7 cellular contexts compared by ENCODE assay signal in the genomic region with DNA sequence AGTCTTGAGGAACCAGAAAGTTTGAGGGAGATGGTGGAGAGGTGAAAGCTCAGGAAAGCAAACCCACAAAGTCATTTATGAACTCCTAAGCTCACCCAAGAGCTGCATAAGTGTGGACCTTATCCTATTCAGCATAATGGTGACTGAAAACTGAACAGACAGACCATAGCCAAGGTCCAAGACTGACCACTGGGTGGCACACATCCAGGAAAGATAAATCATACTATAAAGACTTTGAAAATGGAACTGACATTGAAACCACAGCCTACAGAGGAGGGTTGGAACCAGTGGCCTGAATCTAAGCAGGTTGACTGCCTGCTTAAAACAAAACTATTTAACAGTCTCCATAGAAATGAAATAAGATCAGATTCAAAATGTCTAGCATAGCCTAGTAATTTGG.
DNase-seq lines count a peak whose midpoint lies in the region; ATAC-seq and TF ChIP-seq lines count a peak whose summit lies in the region.

No MANE protein-coding gene starts in this region.

- intact Hi-C loops in psoas muscle (cut with DNase I) = no loop called here

- no peak overlapping the region for H3K4me3 Mint-ChIP-seq in immature natural killer cell

- H3K27me3 ChIP-seq in psoas muscle (ENCODE audit: insufficient read depth in 3 of 3, low read length in 2 of 3) = no peaks in the 10 kb centered on the region

- H3K27ac Mint-ChIP-seq in immature natural killer cell = no peak overlapping the region

- DNase-seq in NCI-H69 (lab: John Stamatoyannopoulos, UW) (peak; percentile 72), iris pigment epithelial cell (ENCODE audit: low read depth) (peak; percentile 47), immature natural killer cell (no peak), coronary artery (ENCODE audit: low spot score) (no peak), psoas muscle (no peak)

- ATAC-seq in GM18867 (IDR thresholded peaks at IDR 0.05; ENCODE audit: unreplicated experiment) (peak; percentile 97), HG02759 (IDR thresholded peaks at IDR 0.05; ENCODE audit: unreplicated experiment) (peak; percentile 92), psoas muscle (no peak)

- no peak for TF ChIP-seq CTCF in coronary artery (IDR thresholded peaks at IDR 0.05)
- TF ChIP-seq CTCF in psoas muscle (IDR thresholded peaks at IDR 0.05) = no peak

- peaks cover 10 to 36% (median 18%) of the 10 kb centered on the region in 6 donors for H3K9me3 Mint-ChIP-seq in immature natural killer cell

- H3K36me3 Mint-ChIP-seq in immature natural killer cell = peaks cover 0 to 3% (median 0%) of the 10 kb centered on the region in 3 donors

- no peak overlapping the region for H3K27ac ChIP-seq in coronary artery
- H3K27ac ChIP-seq in psoas muscle = no peak overlapping the region

- no peak overlapping the region for H3K4me3 ChIP-seq in coronary artery
- H3K4me3 ChIP-seq in psoas muscle = no peak overlapping the region

- H3K4me1 Mint-ChIP-seq in immature natural killer cell = no peaks in the 10 kb centered on the region

- H3K9me3 ChIP-seq in psoas muscle = no peaks in the 10 kb centered on the region

- H3K36me3 ChIP-seq in psoas muscle (ENCODE audit: insufficient read depth in 1 of 2, low read depth in 1 of 2) = no peaks in the 10 kb centered on the region

- no peaks in the 10 kb centered on the region for H3K27me3 Mint-ChIP-seq in immature natural killer cell (ENCODE audit: low read depth in 3 of 3)

- H3K4me1 ChIP-seq in psoas muscle = no peaks in the 10 kb centered on the region

Comparison
In these comparisons a context has a peak if more than half of its experiments do, and no peak if none do; other contexts are left out.
1. ATAC-seq: peak in GM18867 (single experiment) and HG02759 (single experiment); none in psoas muscle (0 of 4).
2. DNase-seq: peak in NCI-H69 (single experiment) and iris pigment epithelial cell (single experiment); none in immature natural killer cell (0 of 3), coronary artery (single experiment) and psoas muscle (0 of 2).